In the genomic region with DNA sequence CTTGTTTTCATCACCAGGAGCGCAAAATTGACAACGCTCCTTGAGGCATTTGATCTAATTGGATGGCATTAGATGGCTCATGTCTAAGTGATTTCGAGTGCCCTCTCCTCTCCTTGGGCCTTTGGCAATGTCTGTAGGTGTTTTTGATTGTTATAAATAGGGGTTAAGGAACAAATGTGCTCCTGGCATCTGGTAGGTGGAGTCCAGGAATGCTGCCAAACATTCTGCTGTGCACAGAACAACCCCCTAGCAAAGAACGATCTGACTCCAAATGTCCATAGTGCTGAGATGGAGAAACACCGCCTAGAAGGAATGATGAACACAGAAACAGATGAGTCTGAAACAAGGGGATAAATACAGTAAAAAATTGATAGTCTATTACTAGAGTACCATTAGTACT, we compare ENCODE assay signal across 25 cellular contexts.
DNase-seq lines count a peak whose midpoint lies in the region; ATAC-seq and TF ChIP-seq lines count a peak whose summit lies in the region.
"Had no signal": no experiment of that assay in that cellular context is flagged by ENCODE, and none has a peak within 500 bp of the region (broad histone marks: within the 10 kb centered on the region; RNA-seq: fewer than 3 reads in every experiment).

No MANE protein-coding gene starts in this region.

- POLR2A ChIA-PET in activated CD4-positive, alpha-beta T cell treated with anti-CD3 and anti-CD28 coated beads for 36 hours (lab: Charles Lee): no interaction called here

- no peak overlapping the region for H3K27ac ChIP-seq in heart right ventricle
- H3K27ac ChIP-seq: adrenal gland, esophagus squamous epithelium, HL-60, SJCRH30 had no signal

- no peak for TF ChIP-seq CTCF in heart right ventricle (IDR thresholded peaks at IDR 0.05)

- DNase-seq in activated CD4-positive, alpha-beta T cell treated with anti-CD3 and anti-CD28 coated beads for 36 hours: no peak
- no peak for DNase-seq in activated CD4-positive, alpha-beta T cell treated with anti-CD3 and anti-CD28 coated beads, Interleukin-2, amount 50 U/mL, for 4 hours
- peak; percentile 12 for DNase-seq in NCI-H2227 treated with DMSO at 0.1 percent for 48 hours (lab: John Stamatoyannopoulos, UW)
- no peak for DNase-seq in heart right ventricle
- DNase-seq in renal cortical epithelial cell (ENCODE audit: low read depth): peak; percentile 34
- no peak for DNase-seq in stimulated activated CD4-positive, alpha-beta T cell treated with anti-CD3 and anti-CD28 coated beads, Interleukin-4, amount 100 ng/mL, for 24 hours
- no peak for DNase-seq in AG08395 (ENCODE audit: low spot score)
- no peak for DNase-seq in NCI-H1436 (lab: John Stamatoyannopoulos, UW)
- DNase-seq: activated CD8-positive, alpha-beta memory T cell treated with anti-CD3 and anti-CD28 coated beads for 24 hours; adrenal gland; esophagus squamous epithelium; NCI-H187; NCI-H526 treated with DMSO at 0.1 percent for 48 hours; nephron progenitor cell; PC-3; SJCRH30; stimulated activated CD4-positive, alpha-beta T cell treated with anti-CD3 and anti-CD28 coated beads, Interleukin-12 subunit alpha, Interleukin-12 subunit beta, amount 100 ng/mL, for 4 hours had no signal

- no peaks in the 10 kb centered on the region for H3K27me3 ChIP-seq in heart right ventricle
- H3K27me3 ChIP-seq: adrenal gland, esophagus squamous epithelium, SJCRH30 had no signal

- intact Hi-C loops in activated CD4-positive, alpha-beta T cell treated with anti-CD3 and anti-CD28 coated beads for 36 hours (cut with DNase I, micrococcal nuclease): loop anchor here in 1 of 2 experiments (5.0 to 10.0 kb wide), 6 partner anchors 59 to 591 kb away; a partner anchor contains a TSS
- intact Hi-C loops in heart right ventricle (cut with DNase I): no loop called here

- no peak overlapping the region for H3K4me3 Mint-ChIP-seq in activated CD4-positive, alpha-beta T cell treated with anti-CD3 and anti-CD28 coated beads for 36 hours
- H3K4me3 Mint-ChIP-seq: CD14-positive monocyte, IgD-negative memory B cell, memory B cell, nephron progenitor cell, type B pancreatic cell had no signal

- CTCF ChIA-PET in activated CD4-positive, alpha-beta T cell treated with anti-CD3 and anti-CD28 coated beads for 36 hours (lab: Charles Lee): no interaction called here

- H3K36me3 Mint-ChIP-seq in activated CD4-positive, alpha-beta T cell treated with anti-CD3 and anti-CD28 coated beads for 36 hours (ENCODE audit: low read depth): no peaks in the 10 kb centered on the region
- H3K36me3 Mint-ChIP-seq: CD14-positive monocyte; memory B cell; stimulated activated effector memory CD8-positive, alpha-beta T cell treated with anti-CD3 and anti-CD28 coated beads, Interleukin-12 subunit alpha, Interleukin-12 subunit beta, amount 100 ng/mL, for 72 hours; type B pancreatic cell had no signal

- H3K9me3 ChIP-seq in heart right ventricle: no peaks in the 10 kb centered on the region
- H3K9me3 ChIP-seq: adrenal gland, esophagus squamous epithelium, HAP-1, SJCRH30 had no signal

- peak overlapping the region; percentile 23 for H3K27ac Mint-ChIP-seq in activated CD4-positive, alpha-beta T cell treated with anti-CD3 and anti-CD28 coated beads for 36 hours
- H3K27ac Mint-ChIP-seq: activated T-helper 2 cell treated with anti-CD3 and anti-CD28 coated beads, Interferon-gamma antibody, Interleukin-2, Interleukin-4, amounts not matched to agents 10 μg/mL and 5 μg/mL and 100 μg/mL, durations not matched to agents 14 hours and 24 hours and 36 hours; CD14-positive monocyte; IgD-negative memory B cell; memory B cell; nephron progenitor cell; type B pancreatic cell had no signal

- WGBS in heart right ventricle, 2 donors: 42 to 55% methylated on average over 5 of the region's 5 CpGs

- no peak overlapping the region for H3K4me3 ChIP-seq in heart right ventricle
- H3K4me3 ChIP-seq: adrenal gland, esophagus squamous epithelium, HAP-1, SJCRH30 had no signal

- peaks cover 39% of the 10 kb centered on the region for H3K4me1 Mint-ChIP-seq in activated CD4-positive, alpha-beta T cell treated with anti-CD3 and anti-CD28 coated beads for 36 hours
- H3K4me1 Mint-ChIP-seq: CD14-positive monocyte had no signal

- no peaks in the 10 kb centered on the region for H3K27me3 Mint-ChIP-seq in activated CD4-positive, alpha-beta T cell treated with anti-CD3 and anti-CD28 coated beads for 36 hours
- H3K27me3 Mint-ChIP-seq: IgD-negative memory B cell, memory B cell had no signal

- peaks cover 0 to 14% (median 8%) of the 10 kb centered on the region in 9 donors for H3K4me1 ChIP-seq in heart right ventricle
- H3K4me1 ChIP-seq: adrenal gland, HAP-1 had no signal

- H3K36me3 ChIP-seq in heart right ventricle: no peaks in the 10 kb centered on the region
- H3K36me3 ChIP-seq: adrenal gland, esophagus squamous epithelium, HAP-1, SJCRH30 had no signal

- ATAC-seq in activated CD4-positive, alpha-beta T cell treated with anti-CD3 and anti-CD28 coated beads for 36 hours: no peak
- ATAC-seq in heart right ventricle: peak in 5 of 8 donors; percentile 47 to 89 (median 57)
- ATAC-seq: PC-3; stimulated activated effector memory CD8-positive, alpha-beta T cell treated with anti-CD3 and anti-CD28 coated beads, Interleukin-12 subunit alpha, Interleukin-12 subunit beta, amount 100 ng/mL, for 72 hours had no signal

- no peaks in the 10 kb centered on the region for H3K9me3 Mint-ChIP-seq in activated CD4-positive, alpha-beta T cell treated with anti-CD3 and anti-CD28 coated beads for 36 hours (ENCODE audit: low read depth)
- H3K9me3 Mint-ChIP-seq: activated T-helper 2 cell treated with anti-CD3 and anti-CD28 coated beads, Interferon-gamma antibody, Interleukin-2, Interleukin-4, amounts not matched to agents 10 μg/mL and 5 μg/mL and 100 μg/mL, durations not matched to agents 14 hours and 24 hours and 36 hours; CD14-positive monocyte; IgD-negative memory B cell; memory B cell; nephron progenitor cell; stimulated activated effector memory CD8-positive, alpha-beta T cell treated with anti-CD3 and anti-CD28 coated beads, Interleukin-12 subunit alpha, Interleukin-12 subunit beta, amount 100 ng/mL, for 72 hours; type B pancreatic cell had no signal

Comparison
In these comparisons a context has a peak if more than half of its experiments do, and no peak if none do; other contexts are left out.
1. DNase-seq: peak in NCI-H2227 treated with DMSO at 0.1 percent for 48 hours (single experiment) and renal cortical epithelial cell (single experiment); none in activated CD4-positive, alpha-beta T cell treated with anti-CD3 and anti-CD28 coated beads for 36 hours (single experiment), activated CD4-positive, alpha-beta T cell treated with anti-CD3 and anti-CD28 coated beads, Interleukin-2, amount 50 U/mL, for 4 hours (0 of 2), heart right ventricle (0 of 2), stimulated activated CD4-positive, alpha-beta T cell treated with anti-CD3 and anti-CD28 coated beads, Interleukin-4, amount 100 ng/mL, for 24 hours (single experiment), AG08395 (single experiment) and NCI-H1436 (single experiment).